In the genomic region with DNA sequence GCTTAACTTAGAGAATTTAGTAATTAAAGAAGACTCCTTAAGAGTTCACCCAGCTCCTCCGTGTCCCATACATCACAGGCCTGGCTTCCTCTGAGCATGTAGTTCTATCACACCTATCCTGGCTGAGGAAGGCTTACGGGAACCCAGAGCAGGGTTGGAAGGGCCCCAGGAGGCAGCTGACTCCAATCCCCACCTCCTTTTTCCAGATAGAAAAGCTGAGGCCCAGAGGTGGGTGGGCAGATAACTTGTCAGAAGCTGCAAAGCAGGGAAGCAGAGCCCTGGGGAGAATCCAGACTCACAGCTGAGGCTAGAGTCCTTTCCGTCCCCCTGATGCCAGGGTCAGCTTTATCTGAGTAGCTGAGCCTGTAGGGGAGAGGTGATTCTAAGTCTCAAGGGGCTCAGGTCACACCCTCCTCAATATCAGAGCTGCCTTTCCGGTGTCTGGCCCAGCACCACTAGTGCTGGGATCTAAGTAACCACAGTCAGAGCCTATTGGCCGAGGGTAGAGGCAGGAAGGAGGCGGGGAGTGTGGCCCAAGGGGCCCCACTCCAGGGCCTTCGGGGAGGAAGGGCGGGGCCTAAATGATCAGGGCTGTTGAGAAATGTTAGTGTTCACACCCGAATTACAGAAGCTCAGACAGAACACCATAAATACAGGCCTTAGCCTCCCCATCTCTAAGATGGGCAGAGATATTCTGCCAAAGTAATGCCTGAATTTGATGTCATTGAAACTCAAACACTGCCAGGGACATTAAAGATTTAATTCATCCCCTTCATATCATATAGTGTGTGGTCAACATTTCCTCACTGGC, we compare ENCODE assay signal across 8 cellular contexts. TPM values are rescaled to one million over a fixed set of nuclear protein-coding genes. Genes with fewer than 3 reads are reported as not detected.
DNase-seq lines count a peak whose midpoint lies in the region; ATAC-seq and TF ChIP-seq lines count a peak whose summit lies in the region.

No MANE protein-coding gene starts in this region.

- peak overlapping the region; percentile 63 for H3K4me2 ChIP-seq in HCT116 (ENCODE audit: low read length)
- no peak overlapping the region for H3K4me2 ChIP-seq in parathyroid adenoma (ENCODE audit: low read length)

- H3K79me2 ChIP-seq in HCT116 (ENCODE audit: insufficient read depth, low read length) (no peaks in the 10 kb centered on the region), parathyroid adenoma (no peaks in the 10 kb centered on the region)

- POLR2A ChIA-PET in HCT116 (lab: Charles Lee) = interaction anchor here (1.2 to 2.6 kb wide), 2 partner anchors 10 to 12 kb away, joined by 6 to 15 read pairs; a partner anchor contains a TSS

- H3K4me3 ChIP-seq in GM12864 (ENCODE audit: low read depth, low read length) (peak overlapping the region; percentile 66), HCT116 (replicated peaks in 1 of 2; ENCODE audit: low read depth in 1 of 2, low read length in 2 of 2) (peak overlapping the region; percentile 1 to 4; a peak in 1 of 4 replicates), parathyroid adenoma (ENCODE audit: low read depth, low read length) (no peak overlapping the region), upper lobe of right lung (peak overlapping the region; percentile 25)

- H3K27me3 ChIP-seq in HCT116 (ENCODE audit: insufficient read depth, low read length) (no peaks in the 10 kb centered on the region), parathyroid adenoma (ENCODE audit: control insufficient read depth, insufficient read depth, low read length) (no peaks in the 10 kb centered on the region), upper lobe of right lung (no peaks in the 10 kb centered on the region)

- H3K9ac ChIP-seq in HCT116 (ENCODE audit: low read length) (no peak overlapping the region), parathyroid adenoma (no peak overlapping the region)

- H3K9me2 ChIP-seq in HCT116 (ENCODE audit: insufficient read depth) = no peaks in the 10 kb centered on the region

- RAD21 ChIA-PET in HCT116 (lab: Charles Lee; ENCODE audit: low non-redundant PET in 1 of 2, low total read pairs in 2 of 2, uncharacterized antibody in 2 of 2, unreplicated experiment in 2 of 2) = interaction anchor here in 1 of 2 experiments (0.6 kb wide), 1 partner anchor 88 kb away, joined by 4 read pairs; no protein-coding TSS in a partner anchor

- H3K4me1 ChIP-seq in HCT116 (ENCODE audit: control insufficient read depth in 1 of 2, insufficient read depth in 2 of 2, low read length in 2 of 2) = peaks cover 12 to 21% of the 10 kb centered on the region in 2 experiments
- peaks cover 14% of the 10 kb centered on the region for H3K4me1 ChIP-seq in parathyroid adenoma
- H3K4me1 ChIP-seq in upper lobe of right lung = peaks cover 67% of the 10 kb centered on the region

- peak overlapping the region; percentile 55 for H3K27ac ChIP-seq in HCT116 (ENCODE audit: low read depth, low read length)
- H3K27ac ChIP-seq in parathyroid adenoma = peak overlapping the region; percentile 42
- H3K27ac ChIP-seq in upper lobe of right lung = peak overlapping the region; percentile 89

- intact Hi-C loops in HCT116 (cut with micrococcal nuclease) (no loop called here), upper lobe of right lung (cut with DNase I) (no loop called here)

- TF ChIP-seq CTCF in GM12864 (IDR thresholded peaks at IDR 0.05; ENCODE audit: low read depth, low read length, missing control alignments) = no peak
- no peak for TF ChIP-seq CTCF in HCT116 (IDR thresholded peaks at IDR 0.05 in 2 of 3, conservative IDR thresholded peaks at IDR 0.05 in 1 of 3; ENCODE audit: borderline replicate concordance in 1 of 3, insufficient read depth in 1 of 3, low read depth in 2 of 3, low read length in 2 of 3)
- no peak for TF ChIP-seq CTCF in parathyroid adenoma (IDR thresholded peaks at IDR 0.05)
- no peak for TF ChIP-seq CTCF in upper lobe of right lung (IDR thresholded peaks at IDR 0.05)

- TF ChIP-seq RAD21 in HCT116 (IDR thresholded peaks at IDR 0.05; ENCODE audit: low read depth) = no peak

- CTCF ChIA-PET in HCT116 (lab: Charles Lee) = interaction anchor here (0.7 to 1.6 kb wide), 4 partner anchors 12 to 212 kb away, joined by 3 to 6 read pairs (median 4); no protein-coding TSS in a partner anchor

- H2AFZ ChIP-seq in HCT116 (ENCODE audit: low read depth, low read length, poor library complexity, severe bottlenecking) = no peak overlapping the region
- H2AFZ ChIP-seq in parathyroid adenoma = peak overlapping the region; percentile 61

- H4K20me1 ChIP-seq in HCT116 (ENCODE audit: insufficient read depth) = no peaks in the 10 kb centered on the region

- TF ChIP-seq POLR2A in HCT116 (IDR thresholded peaks at IDR 0.05; ENCODE audit: borderline replicate concordance, extremely low read depth, insufficient read depth, insufficient read length) = no peak

- no peaks in the 10 kb centered on the region for H3K9me3 ChIP-seq in HCT116 (ENCODE audit: control insufficient read depth in 1 of 2, insufficient read depth in 1 of 2, low read depth in 1 of 2, low read length in 2 of 2)
- no peaks in the 10 kb centered on the region for H3K9me3 ChIP-seq in parathyroid adenoma (ENCODE audit: control insufficient read depth, low read length)
- no peaks in the 10 kb centered on the region for H3K9me3 ChIP-seq in upper lobe of right lung

- ATAC-seq in HCT116 (peak; percentile 99), upper lobe of right lung (peak; percentile 97)

- no TSS peak for BruUV-seq in HCT116 (replicated peaks; lab: Mats Ljungman, UMichigan)

- H3K36me3 ChIP-seq in HCT116 (ENCODE audit: control insufficient read depth in 1 of 2, insufficient read depth in 2 of 2, low read length in 2 of 2) (no peaks in the 10 kb centered on the region), parathyroid adenoma (ENCODE audit: control insufficient read depth, insufficient read depth, low read length) (no peaks in the 10 kb centered on the region), upper lobe of right lung (no peaks in the 10 kb centered on the region)

- DNase-seq in GM12864 (ENCODE audit: low read depth) (peak; percentile 92), HCT116 (ENCODE audit: low read depth, low spot score) (no peak), NAMALWA (ENCODE audit: low spot score) (peak; percentile 98), fibroblast of gingiva (ENCODE audit: low read depth) (peak; percentile 51), upper lobe of right lung (peak; percentile 92), D341Med (ENCODE audit: low spot score) (no peak)
- DNase-seq in activated CD8-positive, alpha-beta memory T cell treated with anti-CD3 and anti-CD28 coated beads, Interleukin-2, amount 50 U/mL, for 24 hours (ENCODE audit: extremely low read depth) = peak; percentile 64

TF ChIP-seq in HCT116, 20 proteins besides CTCF, POLR2A, EP300 and RAD21:
- TF ChIP-seq ELF1 (IDR thresholded peaks at IDR 0.05; ENCODE audit: borderline replicate concordance, low read depth) (no peak), SP1 (IDR thresholded peaks at IDR 0.05; ENCODE audit: low read depth) (0 out of 2 replicates have a peak, but pooled peaks have one; percentile 31), ZFX (IDR thresholded peaks at IDR 0.05) (no peak), JUND (IDR thresholded peaks at IDR 0.05) (no peak), EZH2 (IDR thresholded peaks at IDR 0.05) (no peak), SIN3A (IDR thresholded peaks at IDR 0.05; ENCODE audit: low read depth) (no peak), ZNF274 (IDR thresholded peaks at IDR 0.05; ENCODE audit: low read depth, low read length) (no peak), POLR2AphosphoS5 (IDR thresholded peaks at IDR 0.05; ENCODE audit: low read depth, low read length) (peak; percentile 73)
- TF ChIP-seq, protein P1, sequence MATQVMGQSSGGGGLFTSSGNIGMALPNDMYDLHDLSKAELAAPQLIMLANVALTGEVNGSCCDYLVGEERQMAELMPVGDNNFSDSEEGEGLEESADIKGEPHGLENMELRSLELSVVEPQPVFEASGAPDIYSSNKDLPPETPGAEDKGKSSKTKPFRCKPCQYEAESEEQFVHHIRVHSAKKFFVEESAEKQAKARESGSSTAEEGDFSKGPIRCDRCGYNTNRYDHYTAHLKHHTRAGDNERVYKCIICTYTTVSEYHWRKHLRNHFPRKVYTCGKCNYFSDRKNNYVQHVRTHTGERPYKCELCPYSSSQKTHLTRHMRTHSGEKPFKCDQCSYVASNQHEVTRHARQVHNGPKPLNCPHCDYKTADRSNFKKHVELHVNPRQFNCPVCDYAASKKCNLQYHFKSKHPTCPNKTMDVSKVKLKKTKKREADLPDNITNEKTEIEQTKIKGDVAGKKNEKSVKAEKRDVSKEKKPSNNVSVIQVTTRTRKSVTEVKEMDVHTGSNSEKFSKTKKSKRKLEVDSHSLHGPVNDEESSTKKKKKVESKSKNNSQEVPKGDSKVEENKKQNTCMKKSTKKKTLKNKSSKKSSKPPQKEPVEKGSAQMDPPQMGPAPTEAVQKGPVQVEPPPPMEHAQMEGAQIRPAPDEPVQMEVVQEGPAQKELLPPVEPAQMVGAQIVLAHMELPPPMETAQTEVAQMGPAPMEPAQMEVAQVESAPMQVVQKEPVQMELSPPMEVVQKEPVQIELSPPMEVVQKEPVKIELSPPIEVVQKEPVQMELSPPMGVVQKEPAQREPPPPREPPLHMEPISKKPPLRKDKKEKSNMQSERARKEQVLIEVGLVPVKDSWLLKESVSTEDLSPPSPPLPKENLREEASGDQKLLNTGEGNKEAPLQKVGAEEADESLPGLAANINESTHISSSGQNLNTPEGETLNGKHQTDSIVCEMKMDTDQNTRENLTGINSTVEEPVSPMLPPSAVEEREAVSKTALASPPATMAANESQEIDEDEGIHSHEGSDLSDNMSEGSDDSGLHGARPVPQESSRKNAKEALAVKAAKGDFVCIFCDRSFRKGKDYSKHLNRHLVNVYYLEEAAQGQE (IDR thresholded peaks at IDR 0.05; ENCODE audit: low read depth) = no peak
- TF ChIP-seq, protein P2, sequence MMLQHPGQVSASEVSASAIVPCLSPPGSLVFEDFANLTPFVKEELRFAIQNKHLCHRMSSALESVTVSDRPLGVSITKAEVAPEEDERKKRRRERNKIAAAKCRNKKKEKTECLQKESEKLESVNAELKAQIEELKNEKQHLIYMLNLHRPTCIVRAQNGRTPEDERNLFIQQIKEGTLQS (IDR thresholded peaks at IDR 0.05) = no peak
- TF ChIP-seq, protein P3, sequence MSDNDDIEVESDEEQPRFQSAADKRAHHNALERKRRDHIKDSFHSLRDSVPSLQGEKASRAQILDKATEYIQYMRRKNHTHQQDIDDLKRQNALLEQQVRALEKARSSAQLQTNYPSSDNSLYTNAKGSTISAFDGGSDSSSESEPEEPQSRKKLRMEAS (IDR thresholded peaks at IDR 0.05) = no peak

RNA-seq across cellular contexts. Expression of a gene that starts 9.9 kb away (rescaled TPM):
- 4.3 TPM for total RNA-seq in HCT116 (2021; ENCODE audit: unreplicated experiment)
- polyA plus RNA-seq in HCT116 (2012) = 3.2 and 3.5 TPM in 2 replicates
- 81.9 TPM for total RNA-seq in upper lobe of right lung

RNA-seq across cellular contexts. Expression of a gene that starts 39.0 kb away (rescaled TPM):
- total RNA-seq in HCT116 (2021; ENCODE audit: unreplicated experiment) (25.0 TPM), upper lobe of right lung (104 TPM)
- 17.1 and 22.4 TPM in 2 replicates for polyA plus RNA-seq in HCT116 (2012)

RNA-seq across cellular contexts. Expression of a gene that starts 56.4 kb away (rescaled TPM):
- 71.9 TPM for total RNA-seq in HCT116 (2021; ENCODE audit: unreplicated experiment)
- 69.4 and 76.3 TPM in 2 replicates for polyA plus RNA-seq in HCT116 (2012)
- total RNA-seq in upper lobe of right lung = 143 TPM

Comparison
In these comparisons a context has a peak if more than half of its experiments do, and no peak if none do; other contexts are left out.
1. DNase-seq: peak in GM12864 (single experiment), NAMALWA (single experiment), activated CD8-positive, alpha-beta memory T cell treated with anti-CD3 and anti-CD28 coated beads, Interleukin-2, amount 50 U/mL, for 24 hours (single experiment), fibroblast of gingiva (single experiment) and upper lobe of right lung (single experiment); none in HCT116 (single experiment) and D341Med (single experiment).
2. RNA of a gene that starts 9.9 kb away (total RNA-seq): 81.9 TPM in upper lobe of right lung (single experiment); 4.3 TPM in HCT116 (single experiment); every median in the first group is over 10 times any median in the second.
3. Peak in every context shown above with its lines, with median percentiles within 50 percentile points of each other: H3K27ac ChIP-seq.